In the genomic region with DNA sequence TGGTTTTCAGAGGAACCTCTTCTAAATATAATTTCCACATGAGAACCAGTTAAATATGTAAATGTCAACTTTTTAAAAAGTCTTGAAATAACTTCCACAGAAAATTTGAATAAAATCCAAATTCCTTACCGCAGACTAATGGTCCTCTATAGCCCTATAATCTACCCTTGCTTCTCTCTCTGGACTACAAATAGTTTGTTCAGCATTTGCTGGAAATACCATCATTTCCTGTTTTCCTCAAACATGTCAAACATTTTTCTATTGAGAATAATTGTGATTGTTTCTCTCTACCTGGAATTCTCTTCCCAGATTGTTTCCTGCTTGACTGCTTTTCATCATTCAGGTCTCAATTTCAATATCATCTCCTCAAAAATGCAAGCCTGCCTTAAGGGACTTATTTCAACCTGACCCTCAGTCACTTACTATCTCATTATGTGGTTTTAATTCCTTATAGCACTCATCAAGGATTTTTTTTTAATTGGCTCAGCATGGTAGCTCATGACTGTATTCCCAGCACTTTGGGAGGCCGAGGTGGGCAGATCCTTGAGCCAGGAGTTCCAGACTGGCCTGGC, we compare ENCODE assay signal across 1 cellular context.
TF ChIP-seq lines count a peak whose summit lies in the region.

No MANE protein-coding gene starts in this region.

TF ChIP-seq in HepG2, 621 proteins besides CTCF, POLR2A, EP300 and RAD21 (continued from another document):
- TF ChIP-seq, protein P1, sequence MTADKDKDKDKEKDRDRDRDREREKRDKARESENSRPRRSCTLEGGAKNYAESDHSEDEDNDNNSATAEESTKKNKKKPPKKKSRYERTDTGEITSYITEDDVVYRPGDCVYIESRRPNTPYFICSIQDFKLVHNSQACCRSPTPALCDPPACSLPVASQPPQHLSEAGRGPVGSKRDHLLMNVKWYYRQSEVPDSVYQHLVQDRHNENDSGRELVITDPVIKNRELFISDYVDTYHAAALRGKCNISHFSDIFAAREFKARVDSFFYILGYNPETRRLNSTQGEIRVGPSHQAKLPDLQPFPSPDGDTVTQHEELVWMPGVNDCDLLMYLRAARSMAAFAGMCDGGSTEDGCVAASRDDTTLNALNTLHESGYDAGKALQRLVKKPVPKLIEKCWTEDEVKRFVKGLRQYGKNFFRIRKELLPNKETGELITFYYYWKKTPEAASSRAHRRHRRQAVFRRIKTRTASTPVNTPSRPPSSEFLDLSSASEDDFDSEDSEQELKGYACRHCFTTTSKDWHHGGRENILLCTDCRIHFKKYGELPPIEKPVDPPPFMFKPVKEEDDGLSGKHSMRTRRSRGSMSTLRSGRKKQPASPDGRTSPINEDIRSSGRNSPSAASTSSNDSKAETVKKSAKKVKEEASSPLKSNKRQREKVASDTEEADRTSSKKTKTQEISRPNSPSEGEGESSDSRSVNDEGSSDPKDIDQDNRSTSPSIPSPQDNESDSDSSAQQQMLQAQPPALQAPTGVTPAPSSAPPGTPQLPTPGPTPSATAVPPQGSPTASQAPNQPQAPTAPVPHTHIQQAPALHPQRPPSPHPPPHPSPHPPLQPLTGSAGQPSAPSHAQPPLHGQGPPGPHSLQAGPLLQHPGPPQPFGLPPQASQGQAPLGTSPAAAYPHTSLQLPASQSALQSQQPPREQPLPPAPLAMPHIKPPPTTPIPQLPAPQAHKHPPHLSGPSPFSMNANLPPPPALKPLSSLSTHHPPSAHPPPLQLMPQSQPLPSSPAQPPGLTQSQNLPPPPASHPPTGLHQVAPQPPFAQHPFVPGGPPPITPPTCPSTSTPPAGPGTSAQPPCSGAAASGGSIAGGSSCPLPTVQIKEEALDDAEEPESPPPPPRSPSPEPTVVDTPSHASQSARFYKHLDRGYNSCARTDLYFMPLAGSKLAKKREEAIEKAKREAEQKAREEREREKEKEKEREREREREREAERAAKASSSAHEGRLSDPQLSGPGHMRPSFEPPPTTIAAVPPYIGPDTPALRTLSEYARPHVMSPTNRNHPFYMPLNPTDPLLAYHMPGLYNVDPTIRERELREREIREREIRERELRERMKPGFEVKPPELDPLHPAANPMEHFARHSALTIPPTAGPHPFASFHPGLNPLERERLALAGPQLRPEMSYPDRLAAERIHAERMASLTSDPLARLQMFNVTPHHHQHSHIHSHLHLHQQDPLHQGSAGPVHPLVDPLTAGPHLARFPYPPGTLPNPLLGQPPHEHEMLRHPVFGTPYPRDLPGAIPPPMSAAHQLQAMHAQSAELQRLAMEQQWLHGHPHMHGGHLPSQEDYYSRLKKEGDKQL (CRISPR knock-in tag; IDR thresholded peaks at IDR 0.05; ENCODE audit: low read depth): no peak
- TF ChIP-seq KLF12 (CRISPR knock-in tag; IDR thresholded peaks at IDR 0.05; ENCODE audit: borderline replicate concordance): no peak
TF ChIP-seq in HepG2: peak in this region for 0.
